16 cellular contexts compared by ENCODE assay signal in the genomic region with DNA sequence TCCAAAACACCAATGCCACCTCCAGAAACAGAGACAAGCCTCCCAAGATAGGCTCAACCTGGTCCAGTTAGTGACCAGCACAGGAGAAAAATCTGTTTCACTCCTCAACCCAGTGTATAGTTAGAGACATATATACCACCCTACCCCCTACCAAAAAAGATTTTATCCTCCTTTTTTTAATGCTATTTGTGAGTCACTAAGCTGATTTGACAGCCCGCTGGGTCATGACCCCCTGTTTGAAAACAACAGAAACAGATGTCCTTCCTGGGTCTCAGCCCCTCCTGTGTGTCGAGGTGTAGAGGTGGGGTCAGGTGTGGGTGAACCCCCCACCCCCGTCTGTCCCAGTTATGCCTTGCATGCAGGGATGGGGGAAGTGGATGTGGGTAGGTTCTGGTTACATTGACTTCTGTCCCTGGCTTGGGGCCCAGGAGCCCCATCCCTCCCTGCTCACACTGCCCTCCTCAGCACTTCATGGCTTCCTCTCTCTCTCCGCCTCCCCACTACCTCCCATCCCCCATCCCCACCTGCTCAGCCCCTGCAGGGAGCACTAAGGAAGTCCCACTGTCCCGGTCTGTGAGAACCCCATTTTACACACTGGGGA. TPM values are rescaled to one million over a fixed set of nuclear protein-coding genes. Genes with fewer than 3 reads are reported as not detected.
A peak's percentile ranks its signal among the peaks of the same experiment; 100 is the strongest.
DNase-seq lines count a peak whose midpoint lies in the region; ATAC-seq and TF ChIP-seq lines count a peak whose summit lies in the region.
"Had no signal": no experiment of that assay in that cellular context is flagged by ENCODE, and none has a peak within 500 bp of the region (broad histone marks: within the 10 kb centered on the region; RNA-seq: fewer than 3 reads in every experiment).

No MANE protein-coding gene starts in this region.

- TF ChIP-seq CTCF in CD8-positive, alpha-beta T cell (IDR thresholded peaks at IDR 0.05): no peak
- TF ChIP-seq CTCF in HFFc6 (IDR thresholded peaks at IDR 0.05) (no peak), RWPE1 (conservative IDR thresholded peaks at IDR 0.05; ENCODE audit: low read depth) (no peak)

- no peaks in the 10 kb centered on the region for H3K36me3 ChIP-seq in CD8-positive, alpha-beta T cell (ENCODE audit: insufficient read depth, low read length)
- peaks cover 6 to 41% of the 10 kb centered on the region in 2 donors for H3K36me3 ChIP-seq in esophagus (ENCODE audit: control insufficient read depth in 2 of 2, insufficient read depth in 2 of 2, low read length in 1 of 2)

- DNase-seq in CD8-positive, alpha-beta T cell: no peak
- no peak for DNase-seq in HFFc6
- no peak for DNase-seq in RWPE1 (ENCODE audit: low spot score)
- DNase-seq in kidney tubule cell (ENCODE audit: low spot score): no peak
- no peak for DNase-seq in dermis blood vessel endothelial cell
- DNase-seq in SKM-1 treated with dmso at 0.1 percent for 144 hours (lab: John Stamatoyannopoulos, UW; ENCODE audit: unreplicated experiment): no peak
- no peak for DNase-seq in HPDE6-E6E7 (ENCODE audit: extremely low spot score)
- DNase-seq: activated T-cell treated with anti-CD3 and anti-CD28 coated beads, Interleukin-2, amount 50 U/mL, for 1 hour; GF-D8; hypothalamus; SHP77 treated with DMSO at 0.1 percent for 48 hours; stimulated activated naive B cell treated with anti-CD40 and anti-IgM and Interleukin-4, amounts not matched to agents 10 μg/mL and 1 μg/mL and 100 μg/mL, for 72 hours had no signal

- H3K36me3 Mint-ChIP-seq in CD8-positive, alpha-beta T cell: no peaks in the 10 kb centered on the region
- H3K36me3 Mint-ChIP-seq in HFFc6 (ENCODE audit: low read depth): peaks cover 47% of the 10 kb centered on the region
- H3K36me3 Mint-ChIP-seq: memory B cell; stimulated activated naive B cell treated with anti-CD40 and anti-IgM and Interleukin-4, amounts not matched to agents 10 μg/mL and 1 μg/mL and 100 μg/mL, for 72 hours had no signal

- H3K9me3 ChIP-seq in CD8-positive, alpha-beta T cell (ENCODE audit: low read length): no peaks in the 10 kb centered on the region
- no peaks in the 10 kb centered on the region for H3K9me3 ChIP-seq in esophagus (ENCODE audit: control insufficient read depth in 2 of 2, insufficient read depth in 1 of 2, low read depth in 1 of 2, low read length in 1 of 2)
- H3K9me3 ChIP-seq: body of pancreas had no signal

- POLR2A ChIA-PET in CD8-positive, alpha-beta T cell (lab: Charles Lee): no interaction called here
- POLR2A ChIA-PET in RWPE1 (lab: Yijun Ruan, JAX; ENCODE audit: low non-redundant PET): no interaction called here

- CTCF ChIA-PET in CD8-positive, alpha-beta T cell (lab: Charles Lee): no interaction called here
- CTCF ChIA-PET in RWPE1 (lab: Yijun Ruan, JAX): no interaction called here

- H3K27me3 Mint-ChIP-seq in CD8-positive, alpha-beta T cell (ENCODE audit: low read depth): no peaks in the 10 kb centered on the region
- no peaks in the 10 kb centered on the region; the same call in none of the 2 replicates for H3K27me3 Mint-ChIP-seq in HFFc6 (ENCODE audit: insufficient read depth)
- H3K27me3 Mint-ChIP-seq: progenitor cell of endocrine pancreas had no signal

- H3K4me3 ChIP-seq in CD8-positive, alpha-beta T cell (ENCODE audit: low read depth, low read length): no peak overlapping the region
- no peak overlapping the region for H3K4me3 ChIP-seq in esophagus (ENCODE audit: low read depth in 1 of 2, low read length in 2 of 2)
- H3K4me3 ChIP-seq: body of pancreas had no signal

- intact Hi-C loops in CD8-positive, alpha-beta T cell (cut with DNase I, micrococcal nuclease): no loop called here

- 46 to 62% methylated on average over 5 of the region's 5 CpGs for WGBS in esophagus, 2 donors

- H3K4me3 Mint-ChIP-seq in CD8-positive, alpha-beta T cell: no peak overlapping the region
- no peak overlapping the region for H3K4me3 Mint-ChIP-seq in HFFc6
- H3K4me3 Mint-ChIP-seq: memory B cell; stimulated activated naive B cell treated with anti-CD40 and anti-IgM and Interleukin-4, amounts not matched to agents 10 μg/mL and 1 μg/mL and 100 μg/mL, for 72 hours had no signal

- H3K4me1 ChIP-seq in CD8-positive, alpha-beta T cell (ENCODE audit: insufficient read depth, low read length): peaks cover 9% of the 10 kb centered on the region
- peaks cover 3 to 30% of the 10 kb centered on the region in 2 donors for H3K4me1 ChIP-seq in esophagus (ENCODE audit: control insufficient read depth in 2 of 2, insufficient read depth in 2 of 2, low read length in 1 of 2)

- no peak overlapping the region for H3K27ac ChIP-seq in CD8-positive, alpha-beta T cell (ENCODE audit: low read depth, low read length)
- H3K27ac ChIP-seq in RWPE1 (peak overlapping the region; percentile 7; the same call in 1 of the 2 replicates), esophagus (ENCODE audit: low read depth in 2 of 2, low read length in 1 of 2) (peak overlapping the region; percentile 60 to 69)

- peaks cover 8% of the 10 kb centered on the region for H3K4me1 Mint-ChIP-seq in CD8-positive, alpha-beta T cell (ENCODE audit: low read depth)
- peaks cover 17% of the 10 kb centered on the region for H3K4me1 Mint-ChIP-seq in HFFc6 (ENCODE audit: low read depth)
- H3K4me1 Mint-ChIP-seq: memory B cell had no signal

- H3K9me3 Mint-ChIP-seq in CD8-positive, alpha-beta T cell: no peaks in the 10 kb centered on the region
- H3K9me3 Mint-ChIP-seq in HFFc6: no peaks in the 10 kb centered on the region
- H3K9me3 Mint-ChIP-seq: memory B cell; stimulated activated naive B cell treated with anti-CD40 and anti-IgM and Interleukin-4, amounts not matched to agents 10 μg/mL and 1 μg/mL and 100 μg/mL, for 72 hours had no signal

- ATAC-seq in CD8-positive, alpha-beta T cell: peak; percentile 11
- ATAC-seq: stimulated activated naive B cell treated with anti-CD40 and anti-IgM and Interleukin-4, amounts not matched to agents 10 μg/mL and 1 μg/mL and 100 μg/mL, for 72 hours had no signal

- no peaks in the 10 kb centered on the region for H3K27me3 ChIP-seq in CD8-positive, alpha-beta T cell (ENCODE audit: insufficient read depth, low read length)
- no peaks in the 10 kb centered on the region for H3K27me3 ChIP-seq in esophagus (ENCODE audit: control insufficient read depth in 1 of 2, insufficient read depth in 2 of 2, low read length in 2 of 2)
- H3K27me3 ChIP-seq: body of pancreas had no signal

- peak overlapping the region; percentile 73 for H3K27ac Mint-ChIP-seq in CD8-positive, alpha-beta T cell
- H3K27ac Mint-ChIP-seq in HFFc6: peak overlapping the region; percentile 36; the same call in 1 of the 2 replicates
- H3K27ac Mint-ChIP-seq: memory B cell; progenitor cell of endocrine pancreas; stimulated activated naive B cell treated with anti-CD40 and anti-IgM and Interleukin-4, amounts not matched to agents 10 μg/mL and 1 μg/mL and 100 μg/mL, for 72 hours had no signal

RNA-seq across cellular contexts. Expression of a gene that starts 14.0 kb away (rescaled TPM):
- total RNA-seq in CD8-positive, alpha-beta T cell: 10 to 100 TPM; 25.8 to 27.4 TPM
- total RNA-seq in HFFc6 (2021; fragmentation: NEBNext Ultra II Directional; extraction: Animal tissue kit (Norgen Biotek cat#: 25700)): 100 to 1,000 TPM in 1 of 6 experiments, 10 to 100 TPM in 5; 79.8 to 107 (median 92.2) TPM
- 10 to 100 TPM; 46.0 to 60.8 TPM for polyA plus RNA-seq in esophagus
- 50.0 and 81.6 TPM in 2 replicates for total RNA-seq in dermis blood vessel endothelial cell

RNA-seq across cellular contexts. Expression of a gene that starts 28.6 kb away (rescaled TPM):
- total RNA-seq in CD8-positive, alpha-beta T cell: 1 to 10 TPM; 5.0 TPM
- total RNA-seq in HFFc6 (2021; fragmentation: NEBNext Ultra II Directional; extraction: Animal tissue kit (Norgen Biotek cat#: 25700)): 1 to 10 TPM; 1.9 to 6.5 (median 2.5) TPM
- 10 to 100 TPM in 1 of 2 donors, 1 to 10 TPM in 1; 9.6 to 17.9 TPM for polyA plus RNA-seq in esophagus
- 4.0 and 7.8 TPM in 2 replicates for total RNA-seq in dermis blood vessel endothelial cell

RNA-seq across cellular contexts. Expression of a gene that starts 30.9 kb away (rescaled TPM):
- 1 to 10 TPM; 2.0 to 2.5 TPM for total RNA-seq in CD8-positive, alpha-beta T cell
- 100 to 1,000 TPM; 126 to 152 (median 148) TPM for total RNA-seq in HFFc6 (2021; fragmentation: NEBNext Ultra II Directional; extraction: Animal tissue kit (Norgen Biotek cat#: 25700))
- polyA plus RNA-seq in esophagus: 10 to 100 TPM; 58.7 to 60.9 TPM
- 154 and 187 TPM in 2 replicates for total RNA-seq in dermis blood vessel endothelial cell

RNA-seq across cellular contexts. Expression of a gene that starts 37.4 kb away (rescaled TPM):
- total RNA-seq in CD8-positive, alpha-beta T cell: not detected
- 1 to 10 TPM in 5 of 6 experiments, not detected in 1; 1.4 to 6.8 (median 2.4) TPM for total RNA-seq in HFFc6 (2021; fragmentation: NEBNext Ultra II Directional; extraction: Animal tissue kit (Norgen Biotek cat#: 25700))
- polyA plus RNA-seq in esophagus: 1 to 10 TPM; 2.0 to 2.2 TPM
- 1.7 and 1.9 TPM in 2 replicates for total RNA-seq in dermis blood vessel endothelial cell

Comparison
In these comparisons a context has a peak if more than half of its experiments do, and no peak if none do; other contexts are left out.
1. RNA of a gene that starts 30.9 kb away (total RNA-seq): 154 to 187 TPM in dermis blood vessel endothelial cell and 126 to 152 TPM in HFFc6; 2.0 to 2.5 TPM in CD8-positive, alpha-beta T cell; every median in the first group is over 10 times any median in the second.